ENCODE assay signal across 15 cellular contexts in the genomic region with DNA sequence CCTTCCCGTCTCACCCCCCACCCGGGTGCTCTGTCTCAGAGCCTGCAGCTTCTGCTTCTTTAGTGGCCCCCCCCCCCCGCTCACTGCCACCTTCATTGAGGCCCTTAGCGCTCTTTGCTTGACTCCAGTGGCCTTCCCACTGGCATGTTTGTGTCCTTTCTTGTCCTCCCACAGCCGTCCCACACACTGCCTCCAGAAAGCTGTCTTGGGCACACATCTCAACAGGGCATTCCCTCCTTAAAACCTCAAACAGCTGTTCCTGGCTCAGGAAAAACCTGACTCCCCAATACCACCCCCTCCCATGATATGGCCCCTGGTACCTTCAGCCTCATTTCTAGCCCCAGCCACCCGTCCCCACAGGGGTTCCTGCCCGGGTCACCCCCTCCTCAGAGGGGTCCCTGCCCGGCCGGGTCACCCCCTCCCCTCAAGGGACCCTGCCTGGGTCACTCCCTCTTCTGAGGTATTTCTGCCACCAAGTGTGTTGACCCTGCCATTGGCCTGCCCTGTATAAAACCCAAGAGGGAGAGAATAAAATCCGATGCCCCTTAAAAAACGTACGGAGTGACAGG. TPM values are rescaled to one million over a fixed set of nuclear protein-coding genes. Genes with fewer than 3 reads are reported as not detected.
DNase-seq lines count a peak whose midpoint lies in the region; ATAC-seq and TF ChIP-seq lines count a peak whose summit lies in the region.
"Had no signal": no experiment of that assay in that cellular context is flagged by ENCODE, and none has a peak within 500 bp of the region (broad histone marks: within the 10 kb centered on the region; RNA-seq: fewer than 3 reads in every experiment).

No MANE protein-coding gene starts in this region.

- H3K4me3 Mint-ChIP-seq in glutamatergic neuron (ENCODE audit: unreplicated experiment): peak overlapping the region; percentile 71
- H3K4me3 Mint-ChIP-seq: activated T-cell treated with anti-CD3 and anti-CD28 coated beads, Interleukin-2, amount 50 U/mL, for 24 hours; naive B cell; stimulated activated naive B cell treated with anti-CD40 and anti-IgM and Interleukin-4, amounts not matched to agents 10 μg/mL and 1 μg/mL and 100 μg/mL, for 72 hours had no signal

- H3K79me2 ChIP-seq in Loucy (ENCODE audit: insufficient read depth, low read length): peaks cover 79% of the 10 kb centered on the region

- H3K9me2 ChIP-seq in Loucy (replicated peaks; ENCODE audit: low read depth, low read length): no peaks in the 10 kb centered on the region

- H3K27me3 ChIP-seq in A673 (replicated peaks; ENCODE audit: insufficient read depth, low read depth, low read length, poor library complexity) (no peaks in the 10 kb centered on the region), Loucy (ENCODE audit: insufficient read depth, low read length, poor library complexity, severe bottlenecking) (no peaks in the 10 kb centered on the region), psoas muscle (ENCODE audit: insufficient read depth in 3 of 3, low read length in 2 of 3) (no peaks in the 10 kb centered on the region)

- H3K36me3 ChIP-seq in A673 (ENCODE audit: insufficient read depth, low read length, poor library complexity, severe bottlenecking) (no peaks in the 10 kb centered on the region), Loucy (ENCODE audit: insufficient read depth, low read length) (no peaks in the 10 kb centered on the region), psoas muscle (ENCODE audit: insufficient read depth in 1 of 2, low read depth in 1 of 2) (no peaks in the 10 kb centered on the region)

- CTCF ChIA-PET in A673 (lab: Charles Lee): no interaction called here

- H3K27ac ChIP-seq in A673 (ENCODE audit: low read depth, low read length, poor library complexity, severe bottlenecking) (peak overlapping the region; percentile 62), psoas muscle (peak overlapping the region; percentile 58)

- H3F3A ChIP-seq in Loucy (ENCODE audit: low read depth): 0 out of 2 replicates have a peak, but pooled peaks cover 6% of the 10 kb centered on the region

- intact Hi-C loops in A673 (cut with micrococcal nuclease; ENCODE audit: unreplicated experiment): no loop called here
- intact Hi-C loops in psoas muscle (cut with DNase I): no loop called here

- H3K4me1 ChIP-seq in A673 (ENCODE audit: insufficient read depth, low read length, poor library complexity, severe bottlenecking): peaks cover 42% of the 10 kb centered on the region
- H3K4me1 ChIP-seq in Loucy (ENCODE audit: insufficient read depth, low read length, poor library complexity, severe bottlenecking): peaks cover 64% of the 10 kb centered on the region
- H3K4me1 ChIP-seq in psoas muscle: peaks cover 27% of the 10 kb centered on the region

- no peak for TF ChIP-seq CTCF in A673 (conservative IDR thresholded peaks at IDR 0.05; ENCODE audit: low read depth, low read length)
- no peak for TF ChIP-seq CTCF in Loucy (conservative IDR thresholded peaks at IDR 0.05; ENCODE audit: low read length)
- TF ChIP-seq CTCF in glutamatergic neuron (IDR thresholded peaks at IDR 0.05; ENCODE audit: partially characterized antibody, unreplicated experiment): peak; percentile 4
- TF ChIP-seq CTCF in psoas muscle (IDR thresholded peaks at IDR 0.05): no peak

- peaks cover 2% of the 10 kb centered on the region for H3K27me3 Mint-ChIP-seq in glutamatergic neuron (ENCODE audit: unreplicated experiment)
- H3K27me3 Mint-ChIP-seq: activated T-cell treated with anti-CD3 and anti-CD28 coated beads, Interleukin-2, amount 50 U/mL, for 24 hours; stimulated activated naive B cell treated with anti-CD40 and anti-IgM and Interleukin-4, amounts not matched to agents 10 μg/mL and 1 μg/mL and 100 μg/mL, for 72 hours had no signal

- peak overlapping the region; percentile 63 for H3K9ac ChIP-seq in Loucy (ENCODE audit: low read depth, low read length, poor library complexity, severe bottlenecking)

- no peaks in the 10 kb centered on the region for H3K9me3 ChIP-seq in A673 (ENCODE audit: low read depth, low read length, poor library complexity, severe bottlenecking)
- H3K9me3 ChIP-seq in Loucy (ENCODE audit: insufficient read depth, low read depth, low read length): no peaks in the 10 kb centered on the region
- H3K9me3 ChIP-seq in psoas muscle: no peaks in the 10 kb centered on the region

- peak in 2 of 4 donors; percentile 10 to 14 for ATAC-seq in psoas muscle
- no peak for ATAC-seq in GM18907 (IDR thresholded peaks at IDR 0.05; ENCODE audit: unreplicated experiment)
- ATAC-seq in GM18502 (IDR thresholded peaks at IDR 0.05; ENCODE audit: poor library complexity, unreplicated experiment): no peak

- H4K20me1 ChIP-seq in Loucy (ENCODE audit: insufficient read depth, low read length, poor library complexity, severe bottlenecking): no peaks in the 10 kb centered on the region

- H3K4me1 Mint-ChIP-seq in glutamatergic neuron (ENCODE audit: low read depth, unreplicated experiment): peaks cover 47% of the 10 kb centered on the region

- POLR2A ChIA-PET in A673 (lab: Charles Lee; ENCODE audit: low non-redundant PET): no interaction called here

- H3K4me3 ChIP-seq in A673 (ENCODE audit: low read depth, low read length, poor library complexity, severe bottlenecking): peak overlapping the region; percentile 20
- H3K4me3 ChIP-seq in Loucy (ENCODE audit: low read length, poor library complexity, severe bottlenecking): peak overlapping the region; percentile 70
- H3K4me3 ChIP-seq in psoas muscle: no peak overlapping the region

- H3K27ac Mint-ChIP-seq in glutamatergic neuron (ENCODE audit: unreplicated experiment): peak overlapping the region; percentile 97
- H3K27ac Mint-ChIP-seq: activated T-cell treated with anti-CD3 and anti-CD28 coated beads, Interleukin-2, amount 50 U/mL, for 24 hours; stimulated activated naive B cell treated with anti-CD40 and anti-IgM and Interleukin-4, amounts not matched to agents 10 μg/mL and 1 μg/mL and 100 μg/mL, for 72 hours had no signal

- no TSS peak for BruUV-seq in A673 (replicated peaks; lab: Mats Ljungman, UMichigan)

- H2AFZ ChIP-seq in Loucy (ENCODE audit: low read length): no peak overlapping the region

- no peaks in the 10 kb centered on the region for H3K36me3 Mint-ChIP-seq in glutamatergic neuron (ENCODE audit: unreplicated experiment)
- H3K36me3 Mint-ChIP-seq: naive B cell; stimulated activated naive B cell treated with anti-CD40 and anti-IgM and Interleukin-4, amounts not matched to agents 10 μg/mL and 1 μg/mL and 100 μg/mL, for 72 hours had no signal

- H3K9me3 Mint-ChIP-seq in glutamatergic neuron (ENCODE audit: unreplicated experiment): peaks cover 3% of the 10 kb centered on the region
- H3K9me3 Mint-ChIP-seq: activated T-cell treated with anti-CD3 and anti-CD28 coated beads, Interleukin-2, amount 50 U/mL, for 24 hours; naive B cell; stimulated activated naive B cell treated with anti-CD40 and anti-IgM and Interleukin-4, amounts not matched to agents 10 μg/mL and 1 μg/mL and 100 μg/mL, for 72 hours had no signal

- DNase-seq in A673 (ENCODE audit: low spot score) (no peak), glutamatergic neuron (no peak), psoas muscle (no peak), medulla oblongata (ENCODE audit: extremely low spot score) (no peak), SHP77 treated with DMSO at 0.1 percent for 48 hours (lab: John Stamatoyannopoulos, UW) (no peak)
- DNase-seq: activated T-cell treated with anti-CD3 and anti-CD28 coated beads, Interleukin-2, amount 50 U/mL, for 24 hours; cerebellar nuclear complex; naive B cell; NCI-H226; stimulated activated CD4-positive, alpha-beta T cell treated with anti-CD3 and anti-CD28 coated beads, Interleukin-4, amount 100 ng/mL, for 24 hours; stimulated activated naive B cell treated with anti-CD40 and anti-IgM and Interleukin-4, amounts not matched to agents 10 μg/mL and 1 μg/mL and 100 μg/mL, for 72 hours; T-helper 1 cell had no signal

- 35 to 45% (median 41%) methylated on average over 10 to 12 of the region's 12 CpGs for WGBS in psoas muscle, 3 donors

- H3K4me2 ChIP-seq in Loucy (ENCODE audit: low read depth, low read length, poor library complexity, severe bottlenecking): peak overlapping the region; percentile 81

RNA-seq across cellular contexts. Expression of a gene that starts 8.9 kb away (rescaled TPM):
- total RNA-seq in A673 (2021): 8.5 and 9.6 TPM in 2 replicates
- 11.6 TPM for total RNA-seq in glutamatergic neuron (ENCODE audit: unreplicated experiment)
- total RNA-seq in psoas muscle: 1 to 10 TPM; 1.1 to 5.5 (median 2.9) TPM
- 1 to 10 TPM; 1.3 to 3.1 (median 2.2) TPM for polyA plus RNA-seq in psoas muscle

RNA-seq across cellular contexts. Expression of a gene that starts 46.9 kb away (rescaled TPM):
- total RNA-seq in A673 (2021): 271 and 315 TPM in 2 replicates
- 114 TPM for total RNA-seq in glutamatergic neuron (ENCODE audit: unreplicated experiment)
- 100 to 1,000 TPM in 1 of 4 donors, 10 to 100 TPM in 3; 66.8 to 103 (median 76.3) TPM for total RNA-seq in psoas muscle
- polyA plus RNA-seq in psoas muscle: 100 to 1,000 TPM in 1 of 3 donors, 10 to 100 TPM in 2; 32.6 to 106 (median 53.1) TPM
